In genomic region chr9:37206121-37206620, GRCh38 we compare ENCODE assay signal across 18 cellular contexts.
"Had no signal": no experiment of that assay in that cellular context is flagged by ENCODE, and none has a peak within 500 bp of the region (broad histone marks: within the 10 kb centered on the region; RNA-seq: fewer than 3 reads in every experiment).

No MANE protein-coding gene starts in this region.

- H3K9me3 ChIP-seq: gastrocnemius medialis, tibial artery had no signal

- H3K27ac Mint-ChIP-seq: activated CD4-positive, alpha-beta T cell treated with anti-CD3 and anti-CD28 coated beads, Interleukin-2, amount 10 ng/mL, durations not matched to agents 24 days and 14 days; activated CD8-positive, alpha-beta T cell treated with anti-CD3 and anti-CD28 coated beads for 36 hours; activated naive CD4-positive, alpha-beta T cell treated with anti-CD3 and anti-CD28 coated beads, Interleukin-2, amount 50 U/mL, for 24 hours had no signal

- H3K4me1 ChIP-seq: gastrocnemius medialis, tibial artery had no signal

- FAIRE-seq: urothelium cell line had no signal

- H3K27ac ChIP-seq: gastrocnemius medialis, tibial artery had no signal

- H3K4me3 ChIP-seq: gastrocnemius medialis, tibial artery had no signal

- DNase-seq: activated CD4-positive, alpha-beta T cell treated with anti-CD3 and anti-CD28 coated beads, Interleukin-2, amount 10 ng/mL, durations not matched to agents 24 days and 14 days; activated CD8-positive, alpha-beta T cell treated with anti-CD3 and anti-CD28 coated beads for 36 hours; activated effector memory CD4-positive, alpha-beta T cell treated with Interleukin-2 at 50 U/mL for 16 hours; activated T-cell treated with anti-CD3 and anti-CD28 coated beads, Interleukin-2, amount 50 U/mL, for 4 hours; amniotic stem cell; effector CD4-positive, alpha-beta T cell; gastrocnemius medialis; head of caudate nucleus; kidney glomerular epithelial cell; left ventricle myocardium superior; retina; stimulated activated naive CD8-positive, alpha-beta T cell treated with anti-CD3 and anti-CD28 coated beads, Interleukin-15, Interleukin-2, amounts not matched to agents 100 U/mL and 50 U/mL, for 24 hours; substantia nigra; T-helper 9 cell; tibial artery had no signal

- H3K27me3 ChIP-seq: gastrocnemius medialis, tibial artery had no signal

- H3K4me3 Mint-ChIP-seq: activated CD4-positive, alpha-beta T cell treated with anti-CD3 and anti-CD28 coated beads, Interleukin-2, amount 10 ng/mL, durations not matched to agents 24 days and 14 days; activated CD8-positive, alpha-beta T cell treated with anti-CD3 and anti-CD28 coated beads for 36 hours; activated naive CD4-positive, alpha-beta T cell treated with anti-CD3 and anti-CD28 coated beads, Interleukin-2, amount 50 U/mL, for 24 hours; activated T-cell treated with anti-CD3 and anti-CD28 coated beads, Interleukin-2, amount 50 U/mL, for 4 hours; neural crest cell had no signal

- ATAC-seq: activated CD8-positive, alpha-beta T cell treated with anti-CD3 and anti-CD28 coated beads for 36 hours; activated T-cell treated with anti-CD3 and anti-CD28 coated beads, Interleukin-2, amount 50 U/mL, for 4 hours; gastrocnemius medialis; left ventricle myocardium superior; stimulated activated naive CD8-positive, alpha-beta T cell treated with anti-CD3 and anti-CD28 coated beads, Interleukin-15, Interleukin-2, amounts not matched to agents 100 U/mL and 50 U/mL, for 24 hours had no signal

- H3K27me3 Mint-ChIP-seq: activated CD4-positive, alpha-beta T cell treated with anti-CD3 and anti-CD28 coated beads, Interleukin-2, amount 10 ng/mL, durations not matched to agents 24 days and 14 days; activated CD8-positive, alpha-beta T cell treated with anti-CD3 and anti-CD28 coated beads for 36 hours; activated naive CD4-positive, alpha-beta T cell treated with anti-CD3 and anti-CD28 coated beads, Interleukin-2, amount 50 U/mL, for 24 hours had no signal
